In the genomic region with DNA sequence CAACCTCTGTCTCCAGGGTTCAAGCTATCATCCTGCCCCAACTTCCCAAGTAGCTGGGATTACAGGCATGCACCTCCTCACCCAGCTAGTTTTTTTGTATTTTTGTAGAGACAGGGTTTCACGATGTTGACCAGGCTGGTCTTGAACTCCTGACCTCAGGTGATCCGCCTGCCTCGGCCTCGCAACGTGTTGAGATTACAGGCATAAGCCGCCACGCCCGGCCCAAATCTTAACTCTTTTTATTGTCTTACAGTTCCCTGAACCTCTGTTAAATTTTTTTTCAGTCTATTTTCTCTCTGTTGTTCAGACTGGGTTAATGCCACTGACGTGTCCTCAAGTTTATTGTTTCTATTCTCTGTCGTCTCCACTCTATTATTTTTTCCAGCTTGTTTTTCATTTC, we compare ENCODE assay signal across 7 cellular contexts.
"Had no signal": no experiment of that assay in that cellular context is flagged by ENCODE, and none has a peak within 500 bp of the region (broad histone marks: within the 10 kb centered on the region; RNA-seq: fewer than 3 reads in every experiment).

No MANE protein-coding gene starts in this region.

- H3K27ac ChIP-seq: HL-60 had no signal

- H3K27ac Mint-ChIP-seq: IgD-negative memory B cell had no signal

- DNase-seq: IMR-90, KBM-7, KG1 had no signal

- ATAC-seq: HepG2, K562 had no signal

- H3K4me3 ChIP-seq: K562 had no signal

- H3K4me1 Mint-ChIP-seq: IgD-negative memory B cell had no signal

- H3K36me3 Mint-ChIP-seq: IgD-negative memory B cell had no signal
